Comparison of ENCODE assay signal across 10 cellular contexts in genomic region chr19:42051166-42052115, GRCh38.
DNase-seq lines count a peak whose midpoint lies in the region; ATAC-seq and TF ChIP-seq lines count a peak whose summit lies in the region.
"Had no signal": no experiment of that assay in that cellular context is flagged by ENCODE, and none has a peak within 500 bp of the region (broad histone marks: within the 10 kb centered on the region; RNA-seq: fewer than 3 reads in every experiment).

No MANE protein-coding gene starts in this region.

- TF ChIP-seq CTCF in GM13977 (IDR thresholded peaks at IDR 0.05; ENCODE audit: extremely low read depth, insufficient read depth, missing control alignments) = no peak

- ATAC-seq in HG03196 (IDR thresholded peaks at IDR 0.05; ENCODE audit: unreplicated experiment) (no peak), GM19463 (IDR thresholded peaks at IDR 0.05; ENCODE audit: unreplicated experiment) (no peak), HG03457 (IDR thresholded peaks at IDR 0.05; ENCODE audit: unreplicated experiment) (no peak)

- peak; percentile 13 for DNase-seq in AG08395 (ENCODE audit: low spot score)
- DNase-seq in DMS53 (lab: John Stamatoyannopoulos, UW) = peak; percentile 94
- DNase-seq in SW480 (ENCODE audit: low spot score) = peak; percentile 61
- DNase-seq in iris pigment epithelial cell (ENCODE audit: low read depth) = peak; percentile 10
- DNase-seq in GM13977 (ENCODE audit: low spot score) = no peak
- DNase-seq: islet precursor cell, occipital lobe had no signal

- in situ Hi-C loops in GM13977 (cut with MboI; ENCODE audit: low pct_unique_long_range_greater_than_20kb, low sequenced_read_pairs, unreplicated experiment) = no loop called here
